1 cellular context compared by ENCODE assay signal in the genomic region with DNA sequence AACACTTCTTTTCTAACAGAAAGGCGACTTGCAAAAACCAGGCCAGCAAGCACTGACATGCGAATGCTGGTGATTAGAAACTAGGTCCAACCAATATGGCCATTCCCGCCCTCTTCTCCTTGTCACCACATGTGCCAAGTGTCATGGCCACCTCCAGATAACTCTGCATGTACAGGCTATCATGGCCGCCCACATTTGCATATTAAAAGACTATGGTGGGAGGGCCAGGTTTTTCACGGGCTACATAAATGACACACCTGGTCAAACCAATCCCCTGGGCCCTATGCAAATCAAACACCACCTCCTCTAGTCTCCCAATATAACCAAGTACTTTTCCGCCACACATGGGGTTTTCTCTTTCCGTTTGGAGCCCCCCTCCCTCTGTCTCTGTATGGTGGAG.
TF ChIP-seq lines count a peak whose summit lies in the region.

No MANE protein-coding gene starts in this region.

TF ChIP-seq in H1, 55 proteins besides CTCF, POLR2A, EP300 and RAD21 (continued from another document):
- TF ChIP-seq SRF (IDR thresholded peaks at IDR 0.05; ENCODE audit: low read depth, low read length), result no peak
